Comparison of ENCODE assay signal across 1 cellular context in genomic region chr6:17394192-17394611, GRCh38.
TF ChIP-seq lines count a peak whose summit lies in the region.

No MANE protein-coding gene starts in this region.

TF ChIP-seq in K562, 482 proteins besides CTCF, POLR2A, EP300 and RAD21 (continued from another document):
- TF ChIP-seq AFF1 (IDR thresholded peaks at IDR 0.05; ENCODE audit: low read depth in 1 of 2, partially characterized antibody in 2 of 2) (no peak), PPARD (CRISPR knock-in tag; IDR thresholded peaks at IDR 0.05) (no peak), NFRKB (IDR thresholded peaks at IDR 0.05; ENCODE audit: low read depth) (no peak), TAF1 (IDR thresholded peaks at IDR 0.05; ENCODE audit: control insufficient read depth, extremely low read depth, insufficient read depth, low read length, severe bottlenecking) (no peak), RBM14 (IDR thresholded peaks at IDR 0.05; ENCODE audit: borderline replicate concordance, insufficient read depth, low read depth, low read length) (no peak)
